Comparison of ENCODE assay signal across 21 cellular contexts in genomic region chr6:42268835-42269204, GRCh38.
"Had no signal": no experiment of that assay in that cellular context is flagged by ENCODE, and none has a peak within 500 bp of the region (broad histone marks: within the 10 kb centered on the region; RNA-seq: fewer than 3 reads in every experiment).

No MANE protein-coding gene starts in this region.

- H3K4me2 ChIP-seq: hepatocyte, neural progenitor cell had no signal

- H3K79me2 ChIP-seq: hepatocyte had no signal

- H3K4me3 ChIP-seq: adrenal gland, coronary artery, esophagus muscularis mucosa, hepatocyte, left ventricle myocardium inferior, neural progenitor cell, spleen, thyroid gland, upper lobe of right lung had no signal

- H3K4me1 Mint-ChIP-seq: neural progenitor cell had no signal

- DNase-seq: activated B cell treated with CpG ODN at 0.5 μM for 24 hours; activated CD4-positive, alpha-beta T cell treated with anti-CD3 and anti-CD28 coated beads for 48 hours; activated T-cell treated with anti-CD3 and anti-CD28 coated beads, Interleukin-2, amount 50 U/mL, for 1 hour; adrenal gland; cerebellar nuclear complex; glutamatergic neuron; left ventricle myocardium inferior; naive thymus-derived CD4-positive, alpha-beta T cell; retina; spleen; stimulated activated CD4-positive, alpha-beta T cell treated with anti-CD3 and anti-CD28 coated beads, Interleukin-4, amount 100 ng/mL, for 1 hour; stimulated activated naive CD8-positive, alpha-beta T cell treated with anti-CD3 and anti-CD28 coated beads, Interleukin-15, Interleukin-2, amounts not matched to agents 100 U/mL and 50 U/mL, for 24 hours; thyroid gland; upper lobe of right lung had no signal

- H3K9me3 ChIP-seq: adrenal gland, esophagus muscularis mucosa, left ventricle myocardium inferior, spleen, thyroid gland, upper lobe of right lung had no signal

- H3K4me1 ChIP-seq: adrenal gland, neural progenitor cell, thyroid gland, upper lobe of right lung had no signal

- H3K36me3 ChIP-seq: neural progenitor cell, thyroid gland, upper lobe of right lung had no signal

- H2AFZ ChIP-seq: hepatocyte, neural progenitor cell had no signal

- H3K9ac ChIP-seq: neural progenitor cell had no signal

- H3K27me3 Mint-ChIP-seq: activated B cell treated with CpG ODN at 0.5 μM for 24 hours; activated naive CD4-positive, alpha-beta T cell treated with anti-CD3 and anti-CD28 coated beads, Interleukin-2, amount 50 U/mL, for 24 hours; naive thymus-derived CD4-positive, alpha-beta T cell; progenitor cell of endocrine pancreas; T-cell had no signal

- H3K27ac Mint-ChIP-seq: neural progenitor cell, progenitor cell of endocrine pancreas had no signal

- H3K27me3 ChIP-seq: adrenal gland, esophagus muscularis mucosa, hepatocyte, neural progenitor cell, spleen, thyroid gland, upper lobe of right lung had no signal

- H3K4me3 Mint-ChIP-seq: activated B cell treated with CpG ODN at 0.5 μM for 24 hours; activated naive CD4-positive, alpha-beta T cell treated with anti-CD3 and anti-CD28 coated beads, Interleukin-2, amount 50 U/mL, for 24 hours; neural progenitor cell; T-cell had no signal

- H3K27ac ChIP-seq: adrenal gland, coronary artery, esophagus muscularis mucosa, hepatocyte, left ventricle myocardium inferior, neural progenitor cell, thyroid gland, upper lobe of right lung had no signal

- H3K9me3 Mint-ChIP-seq: activated B cell treated with CpG ODN at 0.5 μM for 24 hours; activated naive CD4-positive, alpha-beta T cell treated with anti-CD3 and anti-CD28 coated beads, Interleukin-2, amount 50 U/mL, for 24 hours; naive thymus-derived CD4-positive, alpha-beta T cell; neural progenitor cell; T-cell had no signal

- ATAC-seq: upper lobe of right lung had no signal
